17 cellular contexts compared by ENCODE assay signal in genomic region chr20:48910360-48910781, GRCh38. TPM values are rescaled to one million over a fixed set of nuclear protein-coding genes. Genes with fewer than 3 reads are reported as not detected.
DNase-seq lines count a peak whose midpoint lies in the region; ATAC-seq, FAIRE-seq and TF ChIP-seq lines count a peak whose summit lies in the region.
"Had no signal": no experiment of that assay in that cellular context is flagged by ENCODE, and none has a peak within 500 bp of the region (broad histone marks: within the 10 kb centered on the region; RNA-seq: fewer than 3 reads in every experiment).

No MANE protein-coding gene starts in this region.

- TF ChIP-seq EP300 in gastroesophageal sphincter (IDR thresholded peaks at IDR 0.05), result no peak
- TF ChIP-seq EP300 in upper lobe of left lung (IDR thresholded peaks at IDR 0.05), result no peak

- peak; percentile 36 for ATAC-seq in gastroesophageal sphincter
- ATAC-seq in upper lobe of left lung (ENCODE audit: low FRiP score in 2 of 2), result peak; percentile 58 to 87
- no peak for ATAC-seq in HG02798 (IDR thresholded peaks at IDR 0.05; ENCODE audit: poor library complexity, unreplicated experiment)
- no peak for ATAC-seq in GM18873 (IDR thresholded peaks at IDR 0.05; ENCODE audit: low FRiP score, unreplicated experiment)
- ATAC-seq: Panc1 had no signal

- H3K27ac ChIP-seq in gastroesophageal sphincter, result no peak overlapping the region
- no peak overlapping the region for H3K27ac ChIP-seq in upper lobe of left lung
- H3K27ac ChIP-seq: pancreas, WERI-Rb-1 had no signal

- no peak for FAIRE-seq in GM12891 (lab: Jason Lieb, UNC)
- FAIRE-seq: pancreas had no signal

- TF ChIP-seq POLR2A in gastroesophageal sphincter (IDR thresholded peaks at IDR 0.05) (no peak), upper lobe of left lung (IDR thresholded peaks at IDR 0.05) (no peak), GM12891 (IDR thresholded peaks at IDR 0.05; ENCODE audit: low read depth, low read length) (no peak)

- TF ChIP-seq CTCF in gastroesophageal sphincter (IDR thresholded peaks at IDR 0.05) (no peak), upper lobe of left lung (IDR thresholded peaks at IDR 0.05) (no peak)

- peaks cover 0 to 8% (median 0%) of the 10 kb centered on the region in 3 donors for H3K9me3 ChIP-seq in gastroesophageal sphincter
- peaks cover 0 to 11% (median 1%) of the 10 kb centered on the region in 4 donors for H3K9me3 ChIP-seq in upper lobe of left lung
- H3K9me3 ChIP-seq: pancreas had no signal

- peaks cover 4% of the 10 kb centered on the region for H3K27me3 ChIP-seq in gastroesophageal sphincter
- no peaks in the 10 kb centered on the region for H3K27me3 ChIP-seq in upper lobe of left lung
- H3K27me3 ChIP-seq: pancreas had no signal

- peak; percentile 63 for DNase-seq in activated effector memory CD4-positive, alpha-beta T cell treated with anti-CD3 and anti-CD28 coated beads, Interleukin-2, amount 50 U/mL, for 16 hours
- no peak for DNase-seq in activated effector memory CD4-positive, alpha-beta T cell treated with Interleukin-2 at 50 U/mL for 16 hours
- peak; percentile 9 for DNase-seq in T-helper 9 cell
- peak in 1 of 2 donors; percentile 28 for DNase-seq in upper lobe of left lung
- no peak for DNase-seq in GM12891 (ENCODE audit: insufficient read length, low spot score)
- DNase-seq: cerebellar nuclear complex; DND-41; left cardiac atrium; NCI-H187; pancreas; stimulated activated CD4-positive, alpha-beta T cell treated with anti-CD3 and anti-CD28 coated beads, Interleukin-4, amount 100 ng/mL, for 4 hours; substantia nigra; WERI-Rb-1 had no signal

- H3K36me3 ChIP-seq in gastroesophageal sphincter, result no peaks in the 10 kb centered on the region
- no peaks in the 10 kb centered on the region for H3K36me3 ChIP-seq in upper lobe of left lung
- H3K36me3 ChIP-seq: pancreas, WERI-Rb-1 had no signal

- H3K4me1 ChIP-seq in gastroesophageal sphincter (no peaks in the 10 kb centered on the region), upper lobe of left lung (peaks cover 0 to 14% (median 6%) of the 10 kb centered on the region in 4 donors)
- H3K4me1 ChIP-seq: pancreas had no signal

- 39% methylated on average over 6 to 7 of the region's 7 CpGs for WGBS in gastroesophageal sphincter (ENCODE audit: low coverage in 1 of 2), 2 donors
- WGBS in upper lobe of left lung, 2 donors, result 34 to 38% methylated on average over 7 of the region's 7 CpGs

- H3K4me3 ChIP-seq in gastroesophageal sphincter (no peak overlapping the region), upper lobe of left lung (no peak overlapping the region)
- H3K4me3 ChIP-seq: pancreas had no signal

TF ChIP-seq in GM12891, 5 proteins besides CTCF, POLR2A, EP300 and RAD21:
- TF ChIP-seq POLR2AphosphoS5 (IDR thresholded peaks at IDR 0.05; ENCODE audit: low read depth, low read length), result no peak
- no peak for TF ChIP-seq PAX5 (IDR thresholded peaks at IDR 0.05; ENCODE audit: insufficient read depth, low read length, severe bottlenecking)

RNA-seq across cellular contexts. Expression of gene ARFGEF2, which starts 11.1 kb away (rescaled TPM):
- total RNA-seq in gastroesophageal sphincter (100 to 1,000 TPM in 1 of 4 donors, 10 to 100 TPM in 3; 42.6 to 101 (median 51.3) TPM), upper lobe of left lung (10 to 100 TPM; 22.4 to 94.3 (median 32.2) TPM)
- polyA plus RNA-seq in GM12891 (2012; ENCODE audit: low read depth, missing spikeins), result 8.3 TPM

Comparison
In these comparisons a context has a peak if more than half of its experiments do, and no peak if none do; other contexts are left out.
1. DNase-seq: peak in activated effector memory CD4-positive, alpha-beta T cell treated with anti-CD3 and anti-CD28 coated beads, Interleukin-2, amount 50 U/mL, for 16 hours (single experiment) and T-helper 9 cell (single experiment); none in activated effector memory CD4-positive, alpha-beta T cell treated with Interleukin-2 at 50 U/mL for 16 hours (single experiment) and GM12891 (single experiment).
2. ATAC-seq: peak in gastroesophageal sphincter (single experiment) and upper lobe of left lung (2 of 2); none in HG02798 (single experiment) and GM18873 (single experiment).